10 cellular contexts compared by ENCODE assay signal in the genomic region with DNA sequence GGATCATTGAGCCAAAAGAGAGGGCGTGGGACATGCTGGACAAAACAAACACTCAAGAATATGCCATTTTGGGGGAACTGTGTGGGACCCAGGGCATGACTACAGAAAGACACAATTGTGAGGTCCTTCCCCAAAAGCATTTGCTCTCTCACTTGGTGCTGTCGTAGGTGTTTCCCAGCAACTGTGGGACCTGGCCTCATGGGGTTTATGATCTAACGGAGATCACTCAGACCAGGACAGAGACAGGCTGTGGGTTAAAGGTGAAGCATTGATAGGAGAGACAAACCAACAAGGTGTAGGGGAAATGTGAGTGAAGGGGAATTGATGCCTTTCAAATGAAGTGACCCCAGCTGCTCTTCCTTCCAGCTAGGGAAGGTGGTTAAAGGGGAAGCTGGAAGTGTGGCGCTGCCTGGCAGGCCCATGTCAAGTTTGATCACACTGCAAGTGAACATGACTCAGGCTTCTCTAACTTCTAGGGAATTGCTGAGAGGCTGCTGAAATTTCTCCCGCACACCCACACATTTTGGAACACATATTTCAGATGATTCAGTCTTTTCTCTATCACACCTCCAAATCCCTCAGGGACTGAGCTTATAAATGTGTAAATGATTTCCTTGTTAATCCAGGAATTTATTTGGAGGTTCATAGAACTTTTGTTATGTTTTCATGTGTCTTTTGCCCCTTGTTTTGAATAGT. TPM values are rescaled to one million over a fixed set of nuclear protein-coding genes. Genes with fewer than 3 reads are reported as not detected.
A peak's percentile ranks its signal among the peaks of the same experiment; 100 is the strongest.
DNase-seq lines count a peak whose midpoint lies in the region; ATAC-seq and TF ChIP-seq lines count a peak whose summit lies in the region.
"Had no signal": no experiment of that assay in that cellular context is flagged by ENCODE, and none has a peak within 500 bp of the region (broad histone marks: within the 10 kb centered on the region; RNA-seq: fewer than 3 reads in every experiment).

No MANE protein-coding gene starts in this region.

- POLR2A ChIA-PET in CD4-positive, alpha-beta memory T cell (lab: Charles Lee; ENCODE audit: partially characterized antibody) = interaction anchor here (0.9 to 3.6 kb wide), 4 partner anchors 13 to 33 kb away, joined by 3 to 37 read pairs (median 3); partner anchors contain the start of gene TRAF5
- POLR2A ChIA-PET in OCI-LY7 (lab: Charles Lee) = interaction anchor here (1.0 to 2.1 kb wide), 4 partner anchors 10 to 31 kb away, joined by 3 to 6 read pairs (median 4); no protein-coding TSS in a partner anchor

- no peak for TF ChIP-seq CTCF in OCI-LY7 (conservative IDR thresholded peaks at IDR 0.05; ENCODE audit: low read length)
- TF ChIP-seq CTCF in choroid plexus epithelial cell (conservative IDR thresholded peaks at IDR 0.05; ENCODE audit: low read depth, low read length) = no peak
- no peak for TF ChIP-seq CTCF in nephron progenitor cell (IDR thresholded peaks at IDR 0.05)

- no peaks in the 10 kb centered on the region for H3K9me3 ChIP-seq in CD4-positive, alpha-beta memory T cell (ENCODE audit: control insufficient read depth in 1 of 2, low read length in 2 of 2)
- peaks cover 3% of the 10 kb centered on the region; the same call in 1 of the 2 replicates for H3K9me3 ChIP-seq in OCI-LY7 (ENCODE audit: low read length)

- H3K4me1 ChIP-seq in CD4-positive, alpha-beta memory T cell (ENCODE audit: insufficient read depth, low read length) = peaks cover 44% of the 10 kb centered on the region
- peaks cover 14% of the 10 kb centered on the region for H3K4me1 ChIP-seq in OCI-LY7 (ENCODE audit: insufficient read depth, low read length, poor library complexity, severe bottlenecking)

- H3K36me3 ChIP-seq in CD4-positive, alpha-beta memory T cell (ENCODE audit: insufficient read depth, low read length) = peaks cover 22% of the 10 kb centered on the region
- H3K36me3 ChIP-seq in OCI-LY7 (ENCODE audit: insufficient read depth, low read length) = peaks cover 61% of the 10 kb centered on the region

- intact Hi-C loops in CD4-positive, alpha-beta memory T cell (cut with micrococcal nuclease) = no loop called here
- intact Hi-C loops in OCI-LY7 (cut with micrococcal nuclease; ENCODE audit: unreplicated experiment) = no loop called here

- H3K27ac Mint-ChIP-seq in CD4-positive, alpha-beta memory T cell = peak overlapping the region; percentile 35 to 72 (median 56)
- peak overlapping the region; percentile 72 for H3K27ac Mint-ChIP-seq in nephron progenitor cell

- H3K27me3 Mint-ChIP-seq in CD4-positive, alpha-beta memory T cell = no peaks in the 10 kb centered on the region
- H3K27me3 Mint-ChIP-seq in nephron progenitor cell (ENCODE audit: low read depth, poor library complexity) = no peaks in the 10 kb centered on the region

- no peak overlapping the region for H2AFZ ChIP-seq in OCI-LY7 (ENCODE audit: low read length)

- peaks cover 8% of the 10 kb centered on the region; the same call in 1 of the 2 replicates for H3K79me2 ChIP-seq in OCI-LY7 (ENCODE audit: insufficient read depth, low read depth, low read length)

- no peak overlapping the region for H3K4me3 Mint-ChIP-seq in CD4-positive, alpha-beta memory T cell
- no peak overlapping the region for H3K4me3 Mint-ChIP-seq in nephron progenitor cell

- H3K9me2 ChIP-seq in OCI-LY7 (ENCODE audit: insufficient read depth, low read length) = no peaks in the 10 kb centered on the region

- CTCF ChIA-PET in CD4-positive, alpha-beta memory T cell (lab: Charles Lee; ENCODE audit: partially characterized antibody) = interaction anchor here (0.9 to 2.2 kb wide), 5 partner anchors 9 to 33 kb away, joined by 3 to 8 read pairs (median 8); no protein-coding TSS in a partner anchor
- CTCF ChIA-PET in OCI-LY7 (lab: Charles Lee; ENCODE audit: unreplicated experiment) = interaction anchor here (0.6 kb wide), 1 partner anchor 28 kb away, joined by 3 read pairs; no protein-coding TSS in a partner anchor

- BruUV-seq in OCI-LY7 (replicated peaks; lab: Mats Ljungman, UMichigan) = TSS peak; percentile 13

- H4K20me1 ChIP-seq in OCI-LY7 (ENCODE audit: insufficient read depth, low read length) = no peaks in the 10 kb centered on the region

- no peak for DNase-seq in CD4-positive, alpha-beta memory T cell
- DNase-seq in OCI-LY7 (ENCODE audit: low spot score) (no peak), choroid plexus epithelial cell (ENCODE audit: low read depth) (peak; percentile 54), nephron progenitor cell (no peak), GDM1 (lab: John Stamatoyannopoulos, UW) (no peak), 8988T (no peak), midbrain (lab: John Stamatoyannopoulos, UW) (no peak)
- DNase-seq: mesendoderm, NCI-H524 treated with DMSO at 0.1 percent for 48 hours had no signal

- H3K9me3 Mint-ChIP-seq in CD4-positive, alpha-beta memory T cell = peaks cover 0 to 2% (median 0%) of the 10 kb centered on the region in 8 donors
- H3K9me3 Mint-ChIP-seq in nephron progenitor cell = peaks cover 14% of the 10 kb centered on the region

- no peak overlapping the region for H3K4me3 ChIP-seq in CD4-positive, alpha-beta memory T cell (ENCODE audit: low read length in 2 of 2)
- H3K4me3 ChIP-seq in OCI-LY7 (ENCODE audit: low read depth, low read length, poor library complexity, severe bottlenecking) = no peak overlapping the region
- no peak overlapping the region for H3K4me3 ChIP-seq in choroid plexus epithelial cell (ENCODE audit: low read depth, low read length)

- no peaks in the 10 kb centered on the region for H3K27me3 ChIP-seq in CD4-positive, alpha-beta memory T cell (ENCODE audit: insufficient read depth, low read length)

- H3K27ac ChIP-seq in CD4-positive, alpha-beta memory T cell (ENCODE audit: low read depth, low read length) = no peak overlapping the region
- no peak overlapping the region for H3K27ac ChIP-seq in OCI-LY7 (ENCODE audit: low read depth, low read length, poor library complexity, severe bottlenecking)

- peaks cover 35 to 46% (median 43%) of the 10 kb centered on the region in 4 donors for H3K4me1 Mint-ChIP-seq in CD4-positive, alpha-beta memory T cell
- H3K4me1 Mint-ChIP-seq in nephron progenitor cell = no peaks in the 10 kb centered on the region

- H3K4me2 ChIP-seq in OCI-LY7 (ENCODE audit: low read length) = no peak overlapping the region

- ATAC-seq in HG02763 (IDR thresholded peaks at IDR 0.05; ENCODE audit: unreplicated experiment) = no peak

- peaks cover 45 to 63% of the 10 kb centered on the region in 2 donors for H3K36me3 Mint-ChIP-seq in CD4-positive, alpha-beta memory T cell
- H3K36me3 Mint-ChIP-seq in nephron progenitor cell (ENCODE audit: low read depth) = peaks cover 35% of the 10 kb centered on the region

RNA-seq across cellular contexts. Expression of gene TRAF5, which starts 30.2 kb away (rescaled TPM):
- 10 to 100 TPM; 80.2 to 95.1 TPM for total RNA-seq in CD4-positive, alpha-beta memory T cell
- 10 to 100 TPM; 22.5 to 36.9 TPM for polyA plus RNA-seq in CD4-positive, alpha-beta memory T cell
- 23.0 and 24.2 TPM in 2 replicates for total RNA-seq in OCI-LY7 (2014; rRNA removed; shearing (Covaris generic))
- 54.4 and 61.1 TPM in 2 replicates for total RNA-seq in OCI-LY7 (2022)
